18 cellular contexts compared by ENCODE assay signal in the genomic region with DNA sequence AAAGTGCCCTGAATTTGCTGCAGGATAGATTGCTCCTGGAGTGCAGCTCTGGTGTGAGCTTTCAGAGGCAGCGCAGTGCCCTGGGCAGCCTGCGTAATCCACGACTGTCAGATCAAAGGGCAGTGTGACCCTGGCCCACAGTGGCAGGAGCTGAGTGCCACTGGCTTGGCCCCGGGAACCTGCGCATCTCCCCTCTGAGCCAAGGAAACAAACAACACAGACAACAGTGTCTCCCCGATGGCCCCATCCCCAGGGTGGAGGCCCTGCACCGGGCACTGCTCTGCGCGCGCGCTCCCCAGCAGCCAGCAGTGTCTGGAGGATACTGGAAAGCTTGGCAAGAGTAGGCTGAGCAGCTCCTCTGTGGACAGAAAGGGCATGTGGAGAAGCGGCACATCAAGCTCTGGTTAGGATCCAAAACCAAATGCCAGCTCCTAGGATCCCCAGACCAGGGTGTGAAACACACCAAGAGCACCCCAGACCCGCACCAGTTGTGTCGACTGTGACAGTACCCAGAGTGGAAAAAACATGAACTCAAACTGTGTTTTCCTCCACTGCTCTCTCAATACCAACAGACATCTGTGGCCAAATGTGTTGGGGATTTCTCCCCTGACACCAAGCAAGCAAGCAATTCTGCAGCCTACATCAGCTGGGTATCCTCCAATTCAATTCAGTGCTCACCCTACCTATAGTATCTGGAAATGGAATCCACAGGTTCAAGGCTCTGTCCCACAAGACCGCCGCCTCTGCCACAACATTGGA. TPM values are rescaled to one million over a fixed set of nuclear protein-coding genes. Genes with fewer than 3 reads are reported as not detected.
DNase-seq lines count a peak whose midpoint lies in the region; ATAC-seq and TF ChIP-seq lines count a peak whose summit lies in the region.
"Had no signal": no experiment of that assay in that cellular context is flagged by ENCODE, and none has a peak within 500 bp of the region (broad histone marks: within the 10 kb centered on the region; RNA-seq: fewer than 3 reads in every experiment).

No MANE protein-coding gene starts in this region.

- TF ChIP-seq POLR2A in adrenal gland (IDR thresholded peaks at IDR 0.05) (no peak), breast epithelium (IDR thresholded peaks at IDR 0.05) (no peak)

- H3K27ac ChIP-seq in CD8-positive, alpha-beta T cell (ENCODE audit: low read depth, low read length): no peak overlapping the region
- H3K27ac ChIP-seq in H9 (ENCODE audit: insufficient read length, low read depth, low read length) (no peak overlapping the region), adrenal gland (peak overlapping the region in 2 of 5 donors; percentile 47 to 52), breast epithelium (no peak overlapping the region)
- H3K27ac ChIP-seq: KMS-11 had no signal

- no peaks in the 10 kb centered on the region for H3K79me2 ChIP-seq in H9 (ENCODE audit: insufficient read depth, low read length)

- no peak overlapping the region for H3K9ac ChIP-seq in H9 (ENCODE audit: extremely low read depth, insufficient read length, low read length)
- H3K9ac ChIP-seq: KMS-11 had no signal

- H2BK12ac ChIP-seq in H9 (ENCODE audit: insufficient read length, low read depth, low read length): no peak overlapping the region

- H3K36me3 Mint-ChIP-seq in CD8-positive, alpha-beta T cell: peaks cover 57% of the 10 kb centered on the region
- H3K36me3 Mint-ChIP-seq in H9 (ENCODE audit: insufficient read depth in 1 of 3, low read depth in 3 of 3) (peaks cover 26 to 67% (median 61%) of the 10 kb centered on the region in 3 experiments; a peak in 6 of 7 replicates), mesothelial cell of epicardium (peaks cover 28% of the 10 kb centered on the region)

- peaks cover 17% of the 10 kb centered on the region for H3K36me3 ChIP-seq in CD8-positive, alpha-beta T cell (ENCODE audit: insufficient read depth, low read length)
- H3K36me3 ChIP-seq in adrenal gland (replicated peaks in 1 of 2) (peaks cover 0 to 72% of the 10 kb centered on the region in 2 donors), breast epithelium (no peaks in the 10 kb centered on the region)

- peak overlapping the region; percentile 45 for H3K27ac Mint-ChIP-seq in CD8-positive, alpha-beta T cell
- H3K27ac Mint-ChIP-seq in H9: peak overlapping the region in 2 of 3 experiments; percentile 58 to 59; a peak in 3 of 7 replicates
- peak overlapping the region; percentile 12 for H3K27ac Mint-ChIP-seq in mesothelial cell of epicardium

- no CpG with 5 or more reads among the region's 16 CpGs for WGBS in H9 (ENCODE audit: extremely low coverage, insufficient read length, low lambda C conversion rate)
- WGBS in adrenal gland, 4 donors: 45 to 57% (median 53%) methylated on average over 9 to 16 of the region's 16 CpGs

- H3K14ac ChIP-seq in H9 (ENCODE audit: insufficient read depth, low read length): peak overlapping the region; percentile 16; the same call in 1 of the 2 replicates

- no peaks in the 10 kb centered on the region for H3K9me3 Mint-ChIP-seq in CD8-positive, alpha-beta T cell
- H3K9me3 Mint-ChIP-seq in H9: no peaks in the 10 kb centered on the region
- H3K9me3 Mint-ChIP-seq in mesothelial cell of epicardium: no peaks in the 10 kb centered on the region
- H3K9me3 Mint-ChIP-seq: CD8-positive, alpha-beta memory T cell; naive B cell had no signal

- no peak overlapping the region for H3K56ac ChIP-seq in H9 (ENCODE audit: insufficient read length, low read depth, low read length)

- no peak overlapping the region for H3K4me3 Mint-ChIP-seq in CD8-positive, alpha-beta T cell
- peak overlapping the region in 1 of 2 experiments; percentile 64; a peak in 3 of 5 replicates for H3K4me3 Mint-ChIP-seq in H9
- H3K4me3 Mint-ChIP-seq in mesothelial cell of epicardium: no peak overlapping the region

- H4K8ac ChIP-seq in H9 (replicated peaks; ENCODE audit: insufficient read length, low read depth, low read length): no peak overlapping the region

- no peak for ATAC-seq in CD8-positive, alpha-beta T cell

- no peak overlapping the region for H3K23ac ChIP-seq in H9 (ENCODE audit: insufficient read length, low read depth, low read length)

- H2BK120ac ChIP-seq in H9 (ENCODE audit: low read depth, low read length, poor library complexity, severe bottlenecking): no peak overlapping the region

- TF ChIP-seq CTCF in CD8-positive, alpha-beta T cell (IDR thresholded peaks at IDR 0.05): no peak
- TF ChIP-seq CTCF in H9 (conservative IDR thresholded peaks at IDR 0.05): no peak
- no peak for TF ChIP-seq CTCF in adrenal gland (IDR thresholded peaks at IDR 0.05)
- no peak for TF ChIP-seq CTCF in mesothelial cell of epicardium (IDR thresholded peaks at IDR 0.05; ENCODE audit: unreplicated experiment)
- no peak for TF ChIP-seq CTCF in breast epithelium (IDR thresholded peaks at IDR 0.05)

- H3K27me3 ChIP-seq in CD8-positive, alpha-beta T cell (ENCODE audit: insufficient read depth, low read length): no peaks in the 10 kb centered on the region
- H3K27me3 ChIP-seq in H9 (ENCODE audit: insufficient read depth, low read length): peaks cover 5% of the 10 kb centered on the region; the same call in 1 of the 2 replicates
- no peaks in the 10 kb centered on the region for H3K27me3 ChIP-seq in adrenal gland
- H3K27me3 ChIP-seq in breast epithelium: no peaks in the 10 kb centered on the region

- no peak overlapping the region for H3K4me3 ChIP-seq in CD8-positive, alpha-beta T cell (ENCODE audit: low read depth, low read length)
- H3K4me3 ChIP-seq in adrenal gland (no peak overlapping the region), breast epithelium (no peak overlapping the region)

- no peaks in the 10 kb centered on the region for H3K27me3 Mint-ChIP-seq in CD8-positive, alpha-beta T cell (ENCODE audit: low read depth)
- H3K27me3 Mint-ChIP-seq in H9 (ENCODE audit: low read depth): peaks cover 36% of the 10 kb centered on the region
- no peaks in the 10 kb centered on the region for H3K27me3 Mint-ChIP-seq in mesothelial cell of epicardium (ENCODE audit: low read depth)
- H3K27me3 Mint-ChIP-seq: CD8-positive, alpha-beta memory T cell; naive B cell had no signal

- no peak overlapping the region for H2AK5ac ChIP-seq in H9 (ENCODE audit: insufficient read length, low read length)

- H3K4me2 ChIP-seq in H9 (ENCODE audit: insufficient read depth, insufficient read length, low read length): peak overlapping the region; percentile 44
- H3K4me2 ChIP-seq: KMS-11 had no signal

- CTCF ChIA-PET in CD8-positive, alpha-beta T cell (lab: Charles Lee): interaction anchor here (0.7 to 1.2 kb wide), 2 partner anchors 23 to 80 kb away, joined by 3 to 4 read pairs; no protein-coding TSS in a partner anchor

- H4K20me1 ChIP-seq in H9 (ENCODE audit: control insufficient read depth, insufficient read depth, insufficient read length): no peaks in the 10 kb centered on the region

- intact Hi-C loops in CD8-positive, alpha-beta T cell (cut with DNase I, micrococcal nuclease): loop anchor here (5.0 kb wide), 1 partner anchor 42 kb away; no protein-coding TSS in a partner anchor
- intact Hi-C loops in adrenal gland (cut with DNase I): loop anchor here (5.0 kb wide), 3 partner anchors 37 to 73 kb away; no protein-coding TSS in a partner anchor
- intact Hi-C loops in breast epithelium (cut with DNase I; ENCODE audit: low total_unique reads): no loop called here

- no peak overlapping the region for H2BK15ac ChIP-seq in H9 (ENCODE audit: low read depth, low read length)

- no peak overlapping the region for H2BK5ac ChIP-seq in H9 (ENCODE audit: insufficient read length, low read length)

- H3K18ac ChIP-seq in H9 (ENCODE audit: insufficient read length, low read depth, low read length): peak overlapping the region; percentile 35

- H3K23me2 ChIP-seq in H9 (ENCODE audit: insufficient read length, low read depth, low read length, poor library complexity, severe bottlenecking): no peaks in the 10 kb centered on the region

- peaks cover 56% of the 10 kb centered on the region for H3K4me1 Mint-ChIP-seq in CD8-positive, alpha-beta T cell (ENCODE audit: low read depth)
- H3K4me1 Mint-ChIP-seq in H9 (peaks cover 26 to 28% of the 10 kb centered on the region in 2 experiments), mesothelial cell of epicardium (peaks cover 11% of the 10 kb centered on the region)

- POLR2A ChIA-PET in CD8-positive, alpha-beta T cell (lab: Charles Lee): no interaction called here

- no peak for DNase-seq in CD8-positive, alpha-beta T cell
- DNase-seq in H9 (peak; percentile 36), adrenal gland (peak in 6 of 7 donors; percentile 34 to 75 (median 68)), mesothelial cell of epicardium (ENCODE audit: low spot score in 2 of 2, unreplicated experiment in 2 of 2) (no peak), NCI-H1417 (lab: John Stamatoyannopoulos, UW) (no peak), breast epithelium (ENCODE audit: low spot score in 2 of 2) (no peak), middle frontal gyrus (ENCODE audit: extremely low spot score, low spot score) (no peak)
- DNase-seq: activated gamma-delta T cell; cerebellar nuclear complex; GDM1; naive B cell; NCI-H1436; NCI-H524; OCI-M1; stimulated activated CD4-positive, alpha-beta T cell treated with anti-CD3 and anti-CD28 coated beads, Interleukin-2, amount 100 ng/mL, for 24 hours; stimulated activated CD8-positive, alpha-beta memory T cell treated with anti-CD3 and anti-CD28 coated beads, Interleukin-4, amount 100 ng/mL, for 48 hours had no signal

- H3K4ac ChIP-seq in H9 (ENCODE audit: low read depth, low read length): no peak overlapping the region

- no peak overlapping the region for H3T11ph ChIP-seq in H9 (ENCODE audit: low read length)

- H2AFZ ChIP-seq in H9 (ENCODE audit: low read length): no peak overlapping the region

- peaks cover 46% of the 10 kb centered on the region for H3K4me1 ChIP-seq in CD8-positive, alpha-beta T cell (ENCODE audit: insufficient read depth, low read length)
- H3K4me1 ChIP-seq in H9 (ENCODE audit: insufficient read depth, low read length): peaks cover 3% of the 10 kb centered on the region; the same call in 1 of the 2 replicates
- H3K4me1 ChIP-seq in adrenal gland (replicated peaks in 1 of 2): peaks cover 0 to 36% of the 10 kb centered on the region in 2 donors
- no peaks in the 10 kb centered on the region for H3K4me1 ChIP-seq in breast epithelium

- H2BK20ac ChIP-seq in H9 (ENCODE audit: low read depth, low read length, poor library complexity, severe bottlenecking): no peak overlapping the region

- no peaks in the 10 kb centered on the region for H3K79me1 ChIP-seq in H9 (ENCODE audit: insufficient read depth, low read depth, low read length, poor library complexity, severe bottlenecking)

- no peak overlapping the region for H4K91ac ChIP-seq in H9 (ENCODE audit: insufficient read length, low read depth, low read length)

- H4K5ac ChIP-seq in H9 (ENCODE audit: insufficient read length, low read depth, low read length): no peak overlapping the region

- no peaks in the 10 kb centered on the region for H3K9me3 ChIP-seq in CD8-positive, alpha-beta T cell (ENCODE audit: low read length)
- H3K9me3 ChIP-seq in H9 (ENCODE audit: control insufficient read depth, low read depth, low read length) (no peaks in the 10 kb centered on the region), adrenal gland (replicated peaks in 1 of 3) (no peaks in the 10 kb centered on the region), breast epithelium (no peaks in the 10 kb centered on the region)

RNA-seq across cellular contexts. Expression of a gene that starts 26.7 kb away (rescaled TPM):
- total RNA-seq in CD8-positive, alpha-beta T cell: 10 to 100 TPM; 46.2 to 51.7 TPM
- total RNA-seq in H9 (2021) (46.8 and 50.8 TPM in 2 replicates), adrenal gland (100 to 1,000 TPM in 6 of 8 donors, 10 to 100 TPM in 2; 79.4 to 163 (median 128) TPM), mesothelial cell of epicardium (108 to 111 TPM (median 108 TPM) in 3 replicates), breast epithelium (10 to 100 TPM; 61.3 to 69.5 (median 66.2) TPM)
- 100 to 1,000 TPM in 2 of 3 donors, 10 to 100 TPM in 1; 82.9 to 339 (median 253) TPM for polyA plus RNA-seq in adrenal gland

RNA-seq across cellular contexts. Expression of a gene that starts 27.5 kb away (rescaled TPM):
- total RNA-seq in CD8-positive, alpha-beta T cell: 10 to 100 TPM; 18.5 to 20.3 TPM
- total RNA-seq in H9 (2021) (16.8 and 17.9 TPM in 2 replicates), adrenal gland (10 to 100 TPM; 37.5 to 53.6 (median 47.7) TPM), mesothelial cell of epicardium (34.1 to 37.1 TPM (median 34.4 TPM) in 3 replicates), breast epithelium (10 to 100 TPM; 37.7 to 56.6 (median 42.3) TPM)
- 10 to 100 TPM; 23.8 to 38.5 (median 38.2) TPM for polyA plus RNA-seq in adrenal gland

RNA-seq across cellular contexts. Expression of a gene that starts 54.3 kb away (rescaled TPM):
- total RNA-seq in CD8-positive, alpha-beta T cell: 1 to 10 TPM; 2.5 to 2.7 TPM
- total RNA-seq in H9 (2021) (20.0 and 20.8 TPM in 2 replicates), adrenal gland (10 to 100 TPM in 4 of 8 donors, 1 to 10 TPM in 4; 6.4 to 39.7 (median 11.0) TPM), mesothelial cell of epicardium (3.6 to 3.9 TPM (median 3.8 TPM) in 3 replicates), breast epithelium (10 to 100 TPM in 2 of 3 donors, 1 to 10 TPM in 1; 4.5 to 18.0 (median 14.5) TPM)
- polyA plus RNA-seq in adrenal gland: 10 to 100 TPM in 1 of 3 donors, 1 to 10 TPM in 2; 4.3 to 10.8 (median 5.3) TPM

Comparison
In these comparisons a context has a peak if more than half of its experiments do, and no peak if none do; other contexts are left out.
1. DNase-seq: peak in H9 (single experiment) and adrenal gland (6 of 7); none in CD8-positive, alpha-beta T cell (0 of 7), mesothelial cell of epicardium (0 of 2), NCI-H1417 (0 of 3), breast epithelium (0 of 2) and middle frontal gyrus (single experiment).
2. Peak in every context shown above with its lines, with median percentiles within 50 percentile points of each other: H3K27ac Mint-ChIP-seq.